In genomic region chr1:17436380-17437174, GRCh38 we compare ENCODE assay signal across 8 cellular contexts. TPM values are rescaled to one million over a fixed set of nuclear protein-coding genes. Genes with fewer than 3 reads are reported as not detected.
DNase-seq lines count a peak whose midpoint lies in the region; ATAC-seq and TF ChIP-seq lines count a peak whose summit lies in the region.

No MANE protein-coding gene starts in this region.

- H3K9me3 Mint-ChIP-seq in CD4-positive, alpha-beta T cell: no peaks in the 10 kb centered on the region
- no peaks in the 10 kb centered on the region for H3K9me3 Mint-ChIP-seq in neural progenitor cell

- no peak for ATAC-seq in CD4-positive, alpha-beta T cell (ENCODE audit: poor library complexity)
- no peak for ATAC-seq in HG03039 (IDR thresholded peaks at IDR 0.05; ENCODE audit: unreplicated experiment)

- peaks cover 65% of the 10 kb centered on the region for H3K36me3 ChIP-seq in OCI-LY7 (ENCODE audit: insufficient read depth, low read length)
- no peaks in the 10 kb centered on the region for H3K36me3 ChIP-seq in endocrine pancreas (ENCODE audit: control insufficient read depth, insufficient read depth, low read length)
- no peaks in the 10 kb centered on the region for H3K36me3 ChIP-seq in neural progenitor cell

- peaks cover 56% of the 10 kb centered on the region for H3K36me3 Mint-ChIP-seq in CD4-positive, alpha-beta T cell (ENCODE audit: low read depth)
- H3K36me3 Mint-ChIP-seq in neural progenitor cell: peaks cover 12% of the 10 kb centered on the region

- H3K4me1 Mint-ChIP-seq in CD4-positive, alpha-beta T cell (ENCODE audit: low read depth): peaks cover 56% of the 10 kb centered on the region
- peaks cover 51% of the 10 kb centered on the region for H3K4me1 Mint-ChIP-seq in neural progenitor cell

- peaks cover 69% of the 10 kb centered on the region for H3K79me2 ChIP-seq in OCI-LY7 (ENCODE audit: insufficient read depth, low read depth, low read length)
- H3K79me2 ChIP-seq in neural progenitor cell (ENCODE audit: low read depth): peaks cover 75% of the 10 kb centered on the region

- H3K4me2 ChIP-seq in OCI-LY7 (ENCODE audit: low read length) (peak overlapping the region; percentile 96), neural progenitor cell (peak overlapping the region; percentile 93)

- peak overlapping the region; percentile 87 for H3K4me3 Mint-ChIP-seq in CD4-positive, alpha-beta T cell
- peak overlapping the region; percentile 88 for H3K4me3 Mint-ChIP-seq in neural progenitor cell

- H3K27ac Mint-ChIP-seq in CD4-positive, alpha-beta T cell: peak overlapping the region; percentile 82
- peak overlapping the region; percentile 77 for H3K27ac Mint-ChIP-seq in neural progenitor cell

- H3K4me3 ChIP-seq in OCI-LY7 (ENCODE audit: low read depth, low read length, poor library complexity, severe bottlenecking): peak overlapping the region; percentile 99
- H3K4me3 ChIP-seq in endocrine pancreas (ENCODE audit: control insufficient read depth, insufficient read depth, low read length): peak overlapping the region; percentile 63
- H3K4me3 ChIP-seq in neural progenitor cell: peak overlapping the region; percentile 100

- H3K4me1 ChIP-seq in OCI-LY7 (ENCODE audit: insufficient read depth, low read length, poor library complexity, severe bottlenecking) (peaks cover 37% of the 10 kb centered on the region), endocrine pancreas (ENCODE audit: control insufficient read depth, insufficient read depth, low read length) (no peaks in the 10 kb centered on the region), neural progenitor cell (peaks cover 33% of the 10 kb centered on the region)

- no peak overlapping the region for H2AFZ ChIP-seq in OCI-LY7 (ENCODE audit: low read length)
- no peak overlapping the region for H2AFZ ChIP-seq in neural progenitor cell (replicated peaks)

- H4K20me1 ChIP-seq in OCI-LY7 (ENCODE audit: insufficient read depth, low read length) (peaks cover 44% of the 10 kb centered on the region), neural progenitor cell (ENCODE audit: low read depth) (peaks cover 57% of the 10 kb centered on the region)

- peaks cover 48% of the 10 kb centered on the region for H3F3A ChIP-seq in neural progenitor cell (ENCODE audit: low read depth)

- CTCF ChIA-PET in CD4-positive, alpha-beta T cell (lab: Charles Lee): no interaction called here
- CTCF ChIA-PET in OCI-LY7 (lab: Charles Lee; ENCODE audit: unreplicated experiment): no interaction called here

- peak overlapping the region; percentile 80 for H3K27ac ChIP-seq in CD4-positive, alpha-beta T cell (ENCODE audit: low read depth, low read length)
- H3K27ac ChIP-seq in OCI-LY7 (ENCODE audit: low read depth, low read length, poor library complexity, severe bottlenecking) (peak overlapping the region; percentile 56), neural progenitor cell (no peak overlapping the region)

- H3K27me3 ChIP-seq in CD4-positive, alpha-beta T cell (ENCODE audit: control insufficient read depth, insufficient read depth, low read length): no peaks in the 10 kb centered on the region
- H3K27me3 ChIP-seq in endocrine pancreas (ENCODE audit: control insufficient read depth, insufficient read depth, low read length) (no peaks in the 10 kb centered on the region), neural progenitor cell (peaks cover 19% of the 10 kb centered on the region)

- no peaks in the 10 kb centered on the region for H3K9me3 ChIP-seq in CD4-positive, alpha-beta T cell (ENCODE audit: control insufficient read depth, low read length)
- H3K9me3 ChIP-seq in OCI-LY7 (ENCODE audit: low read length) (no peaks in the 10 kb centered on the region), endocrine pancreas (ENCODE audit: control insufficient read depth, low read length) (no peaks in the 10 kb centered on the region), neural progenitor cell (ENCODE audit: low read depth) (no peaks in the 10 kb centered on the region)

- no peak for DNase-seq in CD4-positive, alpha-beta T cell
- DNase-seq in OCI-LY7 (ENCODE audit: low spot score) (no peak), neural progenitor cell (ENCODE audit: low spot score) (peak; percentile 31), NOMO-1 treated with DMSO at 0.1 percent for 48 hours (lab: John Stamatoyannopoulos, UW; ENCODE audit: unreplicated experiment) (no peak)
- no peak for DNase-seq in central memory CD4-positive, alpha-beta T cell
- no peak for DNase-seq in stimulated activated CD4-positive, alpha-beta T cell treated with anti-CD3 and anti-CD28 coated beads, Interleukin-2, amount 100 ng/mL, for 48 hours

- H3K9me2 ChIP-seq in OCI-LY7 (ENCODE audit: insufficient read depth, low read length): no peaks in the 10 kb centered on the region

- peak overlapping the region; percentile 61 for H3K9ac ChIP-seq in endocrine pancreas (ENCODE audit: control insufficient read depth, insufficient read depth, low read length)
- H3K9ac ChIP-seq in neural progenitor cell: peak overlapping the region; percentile 25

- TF ChIP-seq CTCF in CD4-positive, alpha-beta T cell (IDR thresholded peaks at IDR 0.05): no peak
- no peak for TF ChIP-seq CTCF in OCI-LY7 (conservative IDR thresholded peaks at IDR 0.05; ENCODE audit: low read length)
- no peak for TF ChIP-seq CTCF in neural progenitor cell (IDR thresholded peaks at IDR 0.05)

- TSS peak; percentile 43 for BruUV-seq in OCI-LY7 (replicated peaks; lab: Mats Ljungman, UMichigan)

- POLR2A ChIA-PET in CD4-positive, alpha-beta T cell (lab: Charles Lee): no interaction called here
- POLR2A ChIA-PET in OCI-LY7 (lab: Charles Lee): interaction anchor here (0.7 kb wide), 1 partner anchor 97 kb away, joined by 6 read pairs; no protein-coding TSS in a partner anchor

- intact Hi-C loops in CD4-positive, alpha-beta T cell (cut with DNase I, micrococcal nuclease): loop anchor here (5.0 kb wide), 3 partner anchors 384 to 799 kb away; partner anchors contain the start of genes SDHB (in 2 of the 2) and ATP13A2 (in 1 of the 2)
- intact Hi-C loops in OCI-LY7 (cut with micrococcal nuclease; ENCODE audit: unreplicated experiment): loop anchor here (5.0 kb wide), 1 partner anchor 101 kb away; the partner anchor contains the start of gene ARHGEF10L

- H3K27me3 Mint-ChIP-seq in CD4-positive, alpha-beta T cell: no peaks in the 10 kb centered on the region
- H3K27me3 Mint-ChIP-seq in neural progenitor cell (ENCODE audit: insufficient read depth, low read depth): peaks cover 22% of the 10 kb centered on the region

RNA-seq across cellular contexts. Expression of gene RCC2, which starts 2.9 kb away (rescaled TPM):
- 10 to 100 TPM; 20.1 to 21.0 TPM for total RNA-seq in CD4-positive, alpha-beta T cell
- total RNA-seq in OCI-LY7 (2014; rRNA removed; shearing (Covaris generic)): 125 and 139 TPM in 2 replicates
- 250 and 271 TPM in 2 replicates for total RNA-seq in OCI-LY7 (2022)
- total RNA-seq in neural progenitor cell (ENCODE audit: low replicate concordance): 126 and 165 TPM in 2 replicates
